ENCODE assay signal across 8 cellular contexts in the genomic region with DNA sequence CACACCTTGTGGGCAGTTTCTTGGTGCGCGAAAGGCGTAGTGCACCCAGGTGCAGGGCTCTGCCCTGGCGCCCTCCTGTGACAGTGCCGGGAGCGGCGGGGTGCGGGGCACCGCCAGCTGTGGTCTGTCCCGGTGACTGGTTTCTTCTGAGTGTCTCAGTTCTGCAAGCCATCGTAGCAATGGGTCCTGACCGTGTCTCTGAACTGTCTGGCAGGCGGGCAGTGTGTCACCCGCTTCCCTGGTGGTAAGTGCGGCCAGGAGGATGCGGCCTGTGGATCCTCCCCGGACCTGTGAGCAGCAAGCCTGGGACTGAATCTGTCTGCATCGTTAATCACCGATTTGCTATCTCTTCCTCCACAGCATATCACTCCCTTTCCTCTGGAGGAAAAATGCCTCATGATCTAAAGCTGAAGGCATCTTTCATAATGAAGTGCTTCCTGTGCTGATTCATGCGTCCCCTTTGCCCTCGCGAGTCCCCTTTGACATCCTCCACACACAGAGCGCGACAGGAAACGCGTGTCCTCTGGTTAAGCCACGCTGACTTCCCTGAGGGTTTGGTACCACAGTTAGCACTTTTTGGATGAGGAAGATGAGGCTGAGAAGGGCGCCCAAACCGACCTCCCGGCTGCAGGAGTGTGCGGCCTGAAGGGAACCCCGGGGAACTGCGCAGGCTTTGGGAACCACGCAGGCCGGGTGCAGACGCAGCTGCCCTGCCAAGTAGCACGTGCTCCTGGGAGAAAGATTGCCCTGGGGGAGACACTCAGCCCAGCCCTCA.
DNase-seq lines count a peak whose midpoint lies in the region; ATAC-seq and TF ChIP-seq lines count a peak whose summit lies in the region.

No MANE protein-coding gene starts in this region.

- DNase-seq in AML-193 (lab: John Stamatoyannopoulos, UW) (peak; percentile 84 to 85), NOMO-1 treated with dmso at 0.1 percent for 144 hours (lab: John Stamatoyannopoulos, UW; ENCODE audit: unreplicated experiment) (peak; percentile 11), heart right ventricle (no peak), HUDEP-2 (lab: John Stamatoyannopoulos, UW; ENCODE audit: unreplicated experiment in 76 of 76) (no peak)

- H3K36me3 ChIP-seq in heart right ventricle = no peaks in the 10 kb centered on the region
- H3K36me3 ChIP-seq in gastroesophageal sphincter = no peaks in the 10 kb centered on the region

- no peak for TF ChIP-seq POLR2A in gastroesophageal sphincter (IDR thresholded peaks at IDR 0.05)

- TF ChIP-seq CTCF in heart right ventricle (IDR thresholded peaks at IDR 0.05) = no peak
- TF ChIP-seq CTCF in gastroesophageal sphincter (IDR thresholded peaks at IDR 0.05) = no peak

- peaks cover 0 to 5% (median 0%) of the 10 kb centered on the region in 11 donors for H3K9me3 ChIP-seq in heart right ventricle
- no peaks in the 10 kb centered on the region for H3K9me3 ChIP-seq in gastroesophageal sphincter

- peaks cover 0 to 55% (median 18%) of the 10 kb centered on the region in 9 donors for H3K4me1 ChIP-seq in heart right ventricle
- peaks cover 0 to 32% (median 15%) of the 10 kb centered on the region in 3 donors for H3K4me1 ChIP-seq in gastroesophageal sphincter

- H3K27ac ChIP-seq in heart right ventricle (peak overlapping the region in 1 of 10 donors; percentile 43), gastroesophageal sphincter (no peak overlapping the region)

- intact Hi-C loops in heart right ventricle (cut with DNase I) = loop anchor here in 8 of 10 donors (5.0 to 10.0 kb wide), 8 partner anchors 410 to 1120 kb away; no protein-coding TSS in a partner anchor

- H3K27me3 ChIP-seq in heart right ventricle (peaks cover 0 to 16% (median 0%) of the 10 kb centered on the region in 7 donors), gastroesophageal sphincter (peaks cover 7% of the 10 kb centered on the region)

- WGBS in heart right ventricle, 2 donors = 56 to 70% methylated on average over 37 of the region's 37 CpGs
- WGBS in gastroesophageal sphincter (ENCODE audit: low coverage in 1 of 2), 2 donors = 69% methylated on average over 9 of the region's 37 CpGs; no CpG with 5 or more reads in 1 of the 2 donors

- peak; percentile 49 for ATAC-seq in GM19351 (IDR thresholded peaks at IDR 0.05; ENCODE audit: unreplicated experiment)
- ATAC-seq in heart right ventricle = peak in 5 of 8 donors; percentile 15 to 55 (median 33)
- no peak for ATAC-seq in HG02973 (IDR thresholded peaks at IDR 0.05; ENCODE audit: unreplicated experiment)
- ATAC-seq in HG02938 (IDR thresholded peaks at IDR 0.05; ENCODE audit: unreplicated experiment) = no peak
- no peak for ATAC-seq in gastroesophageal sphincter

- H3K4me3 ChIP-seq in heart right ventricle = no peak overlapping the region
- no peak overlapping the region for H3K4me3 ChIP-seq in gastroesophageal sphincter

- TF ChIP-seq EP300 in gastroesophageal sphincter (IDR thresholded peaks at IDR 0.05) = no peak

Comparison
In these comparisons a context has a peak if more than half of its experiments do, and no peak if none do; other contexts are left out.
1. DNase-seq: peak in AML-193 (2 of 2) and NOMO-1 treated with dmso at 0.1 percent for 144 hours (single experiment); none in heart right ventricle (0 of 2) and HUDEP-2 (0 of 76).
2. ATAC-seq: peak in GM19351 (single experiment) and heart right ventricle (5 of 8); none in HG02973 (single experiment), HG02938 (single experiment) and gastroesophageal sphincter (single experiment).